ENCODE assay signal across 13 cellular contexts in the genomic region with DNA sequence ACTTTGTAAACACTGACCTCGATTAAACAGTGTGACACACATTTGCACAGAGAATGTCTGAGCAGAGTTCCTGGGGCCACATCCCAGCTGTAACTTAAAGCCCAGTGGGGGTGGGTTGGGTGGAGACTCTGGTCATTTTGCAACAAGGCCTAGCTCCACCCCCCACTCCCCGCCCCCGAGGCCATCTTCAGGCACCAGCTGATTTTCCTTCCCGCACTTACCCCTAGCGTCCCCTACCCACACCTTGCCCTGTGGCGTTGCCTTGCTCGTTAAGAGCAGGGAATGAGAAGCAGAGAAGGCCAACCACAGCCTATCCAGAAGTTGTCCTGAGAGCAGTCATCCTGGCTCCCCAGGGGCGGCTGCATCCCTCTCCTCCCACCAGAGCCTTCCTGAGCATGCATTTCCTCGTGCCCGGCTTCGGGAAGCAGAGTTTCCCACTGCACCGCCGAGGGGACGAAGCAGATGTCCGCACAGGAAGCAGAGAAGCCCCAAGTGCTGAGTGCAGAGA.
DNase-seq lines count a peak whose midpoint lies in the region; ATAC-seq, FAIRE-seq and TF ChIP-seq lines count a peak whose summit lies in the region.
"Had no signal": no experiment of that assay in that cellular context is flagged by ENCODE, and none has a peak within 500 bp of the region (broad histone marks: within the 10 kb centered on the region; RNA-seq: fewer than 3 reads in every experiment).

No MANE protein-coding gene starts in this region.

- H4K20me1 ChIP-seq in fibroblast of lung (ENCODE audit: control insufficient read depth, extremely low read depth, insufficient read depth, low read length) = no peaks in the 10 kb centered on the region

- TF ChIP-seq CTCF in BE2C (IDR thresholded peaks at IDR 0.05; ENCODE audit: low read depth, low read length) (no peak), fibroblast of lung (conservative IDR thresholded peaks at IDR 0.05 in 1 of 2, IDR thresholded peaks at IDR 0.05 in 1 of 2; ENCODE audit: low read depth in 1 of 2, low read length in 2 of 2) (no peak), mesothelial cell of epicardium (IDR thresholded peaks at IDR 0.05; ENCODE audit: unreplicated experiment) (no peak)

- H3K79me2 ChIP-seq in fibroblast of lung (ENCODE audit: control insufficient read depth, insufficient read depth, low read length) = peaks cover 2% of the 10 kb centered on the region

- peaks cover 50% of the 10 kb centered on the region for H3K4me1 ChIP-seq in BE2C
- H3K4me1 ChIP-seq in fibroblast of lung (ENCODE audit: control insufficient read depth, extremely low read depth, insufficient read depth, low read length) = peaks cover 8% of the 10 kb centered on the region
- H3K4me1 ChIP-seq: testis had no signal

- DNase-seq in BE2C = peak; percentile 64
- DNase-seq in fibroblast of lung (ENCODE audit: low read depth in 2 of 2) = peak in 1 of 2 donors; percentile 56
- no peak for DNase-seq in mesothelial cell of epicardium (ENCODE audit: low spot score in 2 of 2, unreplicated experiment in 2 of 2)
- no peak for DNase-seq in DMS 273 treated with DMSO at 0.1 percent for 48 hours (lab: John Stamatoyannopoulos, UW)
- no peak for DNase-seq in frontal cortex (ENCODE audit: low spot score in 2 of 2)
- no peak for DNase-seq in RPMI8226
- DNase-seq: activated CD4-positive, alpha-beta T cell treated with anti-CD3 and anti-CD28 coated beads for 36 hours; activated naive CD4-positive, alpha-beta T cell treated with anti-CD3 and anti-CD28 coated beads, Interleukin-2, amount 10 ng/mL, durations not matched to agents 7 days and 5 days; NCI-H146; stimulated activated CD4-positive, alpha-beta T cell treated with anti-CD3 and anti-CD28 coated beads, Interleukin-2, amount 100 ng/mL, for 24 hours; testis had no signal

- no peaks in the 10 kb centered on the region for H3K27me3 ChIP-seq in BE2C
- H3K27me3 ChIP-seq in fibroblast of lung (ENCODE audit: control insufficient read depth, insufficient read depth, low read length) = no peaks in the 10 kb centered on the region
- H3K27me3 ChIP-seq: testis had no signal

- no peaks in the 10 kb centered on the region for H3K9me3 ChIP-seq in BE2C
- no peaks in the 10 kb centered on the region for H3K9me3 ChIP-seq in fibroblast of lung (ENCODE audit: control insufficient read depth, insufficient read depth, low read depth, low read length)
- H3K9me3 ChIP-seq: testis had no signal

- no peaks in the 10 kb centered on the region for H3K27me3 Mint-ChIP-seq in mesothelial cell of epicardium (ENCODE audit: low read depth)
- H3K27me3 Mint-ChIP-seq: activated CD4-positive, alpha-beta T cell treated with anti-CD3 and anti-CD28 coated beads for 36 hours had no signal

- no peak for FAIRE-seq in frontal cortex (lab: Jason Lieb, UNC)

- no peak overlapping the region for H3K9ac ChIP-seq in fibroblast of lung (ENCODE audit: insufficient read depth, low read length)

- peaks cover 59% of the 10 kb centered on the region for H3K4me1 Mint-ChIP-seq in mesothelial cell of epicardium
- H3K4me1 Mint-ChIP-seq: activated CD4-positive, alpha-beta T cell treated with anti-CD3 and anti-CD28 coated beads for 36 hours; activated naive CD4-positive, alpha-beta T cell treated with anti-CD3 and anti-CD28 coated beads, Interleukin-2, amount 10 ng/mL, durations not matched to agents 7 days and 5 days had no signal

- no peaks in the 10 kb centered on the region for H3K36me3 Mint-ChIP-seq in mesothelial cell of epicardium
- H3K36me3 Mint-ChIP-seq: activated naive CD4-positive, alpha-beta T cell treated with anti-CD3 and anti-CD28 coated beads, Interleukin-2, amount 10 ng/mL, durations not matched to agents 7 days and 5 days had no signal

- H3K4me3 Mint-ChIP-seq in mesothelial cell of epicardium = no peak overlapping the region
- H3K4me3 Mint-ChIP-seq: activated CD4-positive, alpha-beta T cell treated with anti-CD3 and anti-CD28 coated beads for 36 hours; activated naive CD4-positive, alpha-beta T cell treated with anti-CD3 and anti-CD28 coated beads, Interleukin-2, amount 10 ng/mL, durations not matched to agents 7 days and 5 days had no signal

- H3K36me3 ChIP-seq in BE2C = no peaks in the 10 kb centered on the region
- no peaks in the 10 kb centered on the region for H3K36me3 ChIP-seq in fibroblast of lung (ENCODE audit: control insufficient read depth, insufficient read depth, low read length)

- no peak for ATAC-seq in HG03432 (IDR thresholded peaks at IDR 0.05; ENCODE audit: unreplicated experiment)
- ATAC-seq: activated CD4-positive, alpha-beta T cell treated with anti-CD3 and anti-CD28 coated beads for 36 hours had no signal

- H3K4me3 ChIP-seq in BE2C (ENCODE audit: low read depth, low read length) (no peak overlapping the region), fibroblast of lung (replicated peaks in 1 of 4; ENCODE audit: control extremely low read depth in 1 of 4, insufficient read depth in 1 of 4, low read depth in 3 of 4, low read length in 4 of 4) (no peak overlapping the region)
- H3K4me3 ChIP-seq: testis had no signal

- H2AFZ ChIP-seq in fibroblast of lung (ENCODE audit: low read length) = no peak overlapping the region

- H3K9me3 Mint-ChIP-seq in mesothelial cell of epicardium = no peaks in the 10 kb centered on the region
- H3K9me3 Mint-ChIP-seq: activated naive CD4-positive, alpha-beta T cell treated with anti-CD3 and anti-CD28 coated beads, Interleukin-2, amount 10 ng/mL, durations not matched to agents 7 days and 5 days had no signal

- H3K4me2 ChIP-seq in fibroblast of lung (ENCODE audit: extremely low read depth, insufficient read depth, low read length) = no peak overlapping the region

- peak overlapping the region; percentile 43 for H3K27ac ChIP-seq in fibroblast of lung (ENCODE audit: insufficient read depth, low read length)
- H3K27ac ChIP-seq: testis had no signal

- H3K27ac Mint-ChIP-seq in mesothelial cell of epicardium = peak overlapping the region; percentile 64
- H3K27ac Mint-ChIP-seq: activated CD4-positive, alpha-beta T cell treated with anti-CD3 and anti-CD28 coated beads for 36 hours; activated naive CD4-positive, alpha-beta T cell treated with anti-CD3 and anti-CD28 coated beads, Interleukin-2, amount 10 ng/mL, durations not matched to agents 7 days and 5 days had no signal

TF ChIP-seq in PFSK-1, 5 proteins besides CTCF, POLR2A, EP300 and RAD21:
- TF ChIP-seq, protein P1, sequence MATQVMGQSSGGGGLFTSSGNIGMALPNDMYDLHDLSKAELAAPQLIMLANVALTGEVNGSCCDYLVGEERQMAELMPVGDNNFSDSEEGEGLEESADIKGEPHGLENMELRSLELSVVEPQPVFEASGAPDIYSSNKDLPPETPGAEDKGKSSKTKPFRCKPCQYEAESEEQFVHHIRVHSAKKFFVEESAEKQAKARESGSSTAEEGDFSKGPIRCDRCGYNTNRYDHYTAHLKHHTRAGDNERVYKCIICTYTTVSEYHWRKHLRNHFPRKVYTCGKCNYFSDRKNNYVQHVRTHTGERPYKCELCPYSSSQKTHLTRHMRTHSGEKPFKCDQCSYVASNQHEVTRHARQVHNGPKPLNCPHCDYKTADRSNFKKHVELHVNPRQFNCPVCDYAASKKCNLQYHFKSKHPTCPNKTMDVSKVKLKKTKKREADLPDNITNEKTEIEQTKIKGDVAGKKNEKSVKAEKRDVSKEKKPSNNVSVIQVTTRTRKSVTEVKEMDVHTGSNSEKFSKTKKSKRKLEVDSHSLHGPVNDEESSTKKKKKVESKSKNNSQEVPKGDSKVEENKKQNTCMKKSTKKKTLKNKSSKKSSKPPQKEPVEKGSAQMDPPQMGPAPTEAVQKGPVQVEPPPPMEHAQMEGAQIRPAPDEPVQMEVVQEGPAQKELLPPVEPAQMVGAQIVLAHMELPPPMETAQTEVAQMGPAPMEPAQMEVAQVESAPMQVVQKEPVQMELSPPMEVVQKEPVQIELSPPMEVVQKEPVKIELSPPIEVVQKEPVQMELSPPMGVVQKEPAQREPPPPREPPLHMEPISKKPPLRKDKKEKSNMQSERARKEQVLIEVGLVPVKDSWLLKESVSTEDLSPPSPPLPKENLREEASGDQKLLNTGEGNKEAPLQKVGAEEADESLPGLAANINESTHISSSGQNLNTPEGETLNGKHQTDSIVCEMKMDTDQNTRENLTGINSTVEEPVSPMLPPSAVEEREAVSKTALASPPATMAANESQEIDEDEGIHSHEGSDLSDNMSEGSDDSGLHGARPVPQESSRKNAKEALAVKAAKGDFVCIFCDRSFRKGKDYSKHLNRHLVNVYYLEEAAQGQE (IDR thresholded peaks at IDR 0.05; ENCODE audit: insufficient read depth in 1 of 2, low read depth in 2 of 2, low read length in 2 of 2) = no peak
- peak; percentile 13 for TF ChIP-seq FOXP2 (optimal IDR thresholded peaks at IDR 0.05; ENCODE audit: borderline replicate concordance, extremely low read depth, extremely low read length, insufficient read depth)
TF ChIP-seq in PFSK-1: peak in this region for 1.
